Comparison of ENCODE assay signal across 1 cellular context in genomic region chr7:43729214-43729923, GRCh38.
TF ChIP-seq lines count a peak whose summit lies in the region.

A gene with protein sequence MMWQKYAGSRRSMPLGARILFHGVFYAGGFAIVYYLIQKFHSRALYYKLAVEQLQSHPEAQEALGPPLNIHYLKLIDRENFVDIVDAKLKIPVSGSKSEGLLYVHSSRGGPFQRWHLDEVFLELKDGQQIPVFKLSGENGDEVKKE (minus strand): TSS chr7:43729523. CDS start chr7:43648614, 80,909 bp downstream.

TF ChIP-seq in SK-N-SH, 30 proteins besides CTCF, POLR2A, EP300 and RAD21 (continued from another document):
- TF ChIP-seq ZBTB33 (IDR thresholded peaks at IDR 0.05; ENCODE audit: borderline replicate concordance, low read depth) (no peak), RFX5 (IDR thresholded peaks at IDR 0.05; ENCODE audit: low read length) (no peak), TAF1 (IDR thresholded peaks at IDR 0.05; ENCODE audit: borderline replicate concordance, low read depth, low read length) (peak; percentile 99), YY1 (IDR thresholded peaks at IDR 0.05; ENCODE audit: low read depth) (no peak), RXRA (IDR thresholded peaks at IDR 0.05; ENCODE audit: borderline replicate concordance, low read depth) (no peak)
- TF ChIP-seq, protein P1, sequence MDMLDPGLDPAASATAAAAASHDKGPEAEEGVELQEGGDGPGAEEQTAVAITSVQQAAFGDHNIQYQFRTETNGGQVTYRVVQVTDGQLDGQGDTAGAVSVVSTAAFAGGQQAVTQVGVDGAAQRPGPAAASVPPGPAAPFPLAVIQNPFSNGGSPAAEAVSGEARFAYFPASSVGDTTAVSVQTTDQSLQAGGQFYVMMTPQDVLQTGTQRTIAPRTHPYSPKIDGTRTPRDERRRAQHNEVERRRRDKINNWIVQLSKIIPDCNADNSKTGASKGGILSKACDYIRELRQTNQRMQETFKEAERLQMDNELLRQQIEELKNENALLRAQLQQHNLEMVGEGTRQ (IDR thresholded peaks at IDR 0.05; ENCODE audit: borderline replicate concordance, low read depth, low read length): no peak
